ENCODE assay signal across 13 cellular contexts in genomic region chr12:121649819-121650353, GRCh38. TPM values are rescaled to one million over a fixed set of nuclear protein-coding genes. Genes with fewer than 3 reads are reported as not detected.
A peak's percentile ranks its signal among the peaks of the same experiment; 100 is the strongest.
DNase-seq lines count a peak whose midpoint lies in the region; ATAC-seq and TF ChIP-seq lines count a peak whose summit lies in the region.
"Had no signal": no experiment of that assay in that cellular context is flagged by ENCODE, and none has a peak within 500 bp of the region (broad histone marks: within the 10 kb centered on the region; RNA-seq: fewer than 3 reads in every experiment).

No MANE protein-coding gene starts in this region.

- TF ChIP-seq CTCF in left ventricle myocardium inferior (IDR thresholded peaks at IDR 0.05; ENCODE audit: borderline replicate concordance), result no peak

- no peaks in the 10 kb centered on the region for H3K36me3 ChIP-seq in left ventricle myocardium inferior

- H3K9me3 ChIP-seq in left ventricle myocardium inferior (replicated peaks), result no peaks in the 10 kb centered on the region
- H3K9me3 ChIP-seq: tibial nerve had no signal

- peak; percentile 76 for DNase-seq in activated CD4-positive, alpha-beta T cell treated with anti-CD3 and anti-CD28 coated beads, Interleukin-2, amount 10 ng/mL, durations not matched to agents 24 days and 14 days
- DNase-seq in activated CD4-positive, alpha-beta T cell treated with anti-CD3 and anti-CD28 coated beads, Interleukin-2, amount 50 U/mL, for 1 hour, result no peak
- DNase-seq in NOMO-1 treated with dmso at 0.1 percent for 144 hours (lab: John Stamatoyannopoulos, UW; ENCODE audit: unreplicated experiment) (peak; percentile 80), left ventricle myocardium inferior (no peak), SHP77 treated with DMSO at 0.1 percent for 48 hours (lab: John Stamatoyannopoulos, UW) (no peak)
- DNase-seq in stimulated activated naive CD8-positive, alpha-beta T cell treated with anti-CD3 and anti-CD28 coated beads, Interleukin-15, Interleukin-2, amounts not matched to agents 100 U/mL and 50 U/mL, for 24 hours, result no peak
- DNase-seq: glutamatergic neuron, nucleus accumbens, small intestine had no signal

- no peak overlapping the region for H3K4me3 ChIP-seq in left ventricle myocardium inferior
- H3K4me3 ChIP-seq: tibial nerve had no signal

- H3K27me3 Mint-ChIP-seq in activated CD4-positive, alpha-beta T cell treated with anti-CD3 and anti-CD28 coated beads, Interleukin-2, amount 10 ng/mL, durations not matched to agents 24 days and 14 days, result no peaks in the 10 kb centered on the region
- H3K27me3 Mint-ChIP-seq in activated naive CD8-positive, alpha-beta T cell, result no peaks in the 10 kb centered on the region

- peaks cover 43% of the 10 kb centered on the region for H3K36me3 Mint-ChIP-seq in activated CD4-positive, alpha-beta T cell treated with anti-CD3 and anti-CD28 coated beads, Interleukin-2, amount 10 ng/mL, durations not matched to agents 24 days and 14 days (ENCODE audit: low read depth)
- H3K36me3 Mint-ChIP-seq in activated naive CD8-positive, alpha-beta T cell, result no peaks in the 10 kb centered on the region

- H3K27me3 ChIP-seq in left ventricle myocardium inferior (ENCODE audit: low read depth), result no peaks in the 10 kb centered on the region
- H3K27me3 ChIP-seq: tibial nerve had no signal

- H3K4me1 Mint-ChIP-seq in activated CD4-positive, alpha-beta T cell treated with anti-CD3 and anti-CD28 coated beads, Interleukin-2, amount 10 ng/mL, durations not matched to agents 24 days and 14 days, result peaks cover 32% of the 10 kb centered on the region
- peaks cover 24% of the 10 kb centered on the region for H3K4me1 Mint-ChIP-seq in activated naive CD8-positive, alpha-beta T cell (ENCODE audit: low read depth)

- H3K9me3 Mint-ChIP-seq in activated CD4-positive, alpha-beta T cell treated with anti-CD3 and anti-CD28 coated beads, Interleukin-2, amount 10 ng/mL, durations not matched to agents 24 days and 14 days, result no peaks in the 10 kb centered on the region
- H3K9me3 Mint-ChIP-seq in activated naive CD8-positive, alpha-beta T cell (ENCODE audit: low read depth), result no peaks in the 10 kb centered on the region
- H3K9me3 Mint-ChIP-seq: activated T-helper 2 cell treated with anti-CD3 and anti-CD28 coated beads, Interferon-gamma antibody, Interleukin-2, Interleukin-4, amounts not matched to agents 10 μg/mL and 5 μg/mL and 100 μg/mL, durations not matched to agents 14 hours and 24 hours and 36 hours had no signal

- H3K4me1 ChIP-seq in left ventricle myocardium inferior, result no peaks in the 10 kb centered on the region
- H3K4me1 ChIP-seq: tibial nerve had no signal

- no peak overlapping the region for H3K27ac ChIP-seq in left ventricle myocardium inferior (replicated peaks)
- H3K27ac ChIP-seq: tibial nerve had no signal

- H3K4me3 Mint-ChIP-seq in activated CD4-positive, alpha-beta T cell treated with anti-CD3 and anti-CD28 coated beads, Interleukin-2, amount 10 ng/mL, durations not matched to agents 24 days and 14 days, result peak overlapping the region; percentile 6
- no peak overlapping the region for H3K4me3 Mint-ChIP-seq in activated naive CD8-positive, alpha-beta T cell

- peak; percentile 66 for ATAC-seq in stimulated activated naive CD8-positive, alpha-beta T cell treated with anti-CD3 and anti-CD28 coated beads, Interleukin-15, Interleukin-2, amounts not matched to agents 100 U/mL and 50 U/mL, for 24 hours
- no peak for ATAC-seq in HG03460 (IDR thresholded peaks at IDR 0.05; ENCODE audit: unreplicated experiment)

- H3K27ac Mint-ChIP-seq in activated CD4-positive, alpha-beta T cell treated with anti-CD3 and anti-CD28 coated beads, Interleukin-2, amount 10 ng/mL, durations not matched to agents 24 days and 14 days, result no peak overlapping the region
- H3K27ac Mint-ChIP-seq in activated naive CD8-positive, alpha-beta T cell, result peak overlapping the region; percentile 64

- intact Hi-C loops in activated CD4-positive, alpha-beta T cell treated with anti-CD3 and anti-CD28 coated beads, Interleukin-2, amount 10 ng/mL, durations not matched to agents 24 days and 14 days (cut with micrococcal nuclease), result no loop called here
- intact Hi-C loops in left ventricle myocardium inferior (cut with micrococcal nuclease), result no loop called here

RNA-seq across cellular contexts. Expression of gene MORN3, which starts 19.6 kb away (rescaled TPM):
- total RNA-seq in activated CD4-positive, alpha-beta T cell treated with anti-CD3 and anti-CD28 coated beads, Interleukin-2, amount 10 ng/mL, durations not matched to agents 24 days and 14 days, result 0.26 and 1.0 TPM in 2 replicates
- not detected for total RNA-seq in left ventricle myocardium inferior

RNA-seq across cellular contexts. Expression of gene ORAI1, which starts 23.6 kb away (rescaled TPM):
- 58.3 and 61.8 TPM in 2 replicates for total RNA-seq in activated CD4-positive, alpha-beta T cell treated with anti-CD3 and anti-CD28 coated beads, Interleukin-2, amount 10 ng/mL, durations not matched to agents 24 days and 14 days
- 11.4 TPM for total RNA-seq in left ventricle myocardium inferior

Comparison
In these comparisons a context has a peak if more than half of its experiments do, and no peak if none do; other contexts are left out.
1. DNase-seq: peak in activated CD4-positive, alpha-beta T cell treated with anti-CD3 and anti-CD28 coated beads, Interleukin-2, amount 10 ng/mL, durations not matched to agents 24 days and 14 days (single experiment) and NOMO-1 treated with dmso at 0.1 percent for 144 hours (single experiment); none in activated CD4-positive, alpha-beta T cell treated with anti-CD3 and anti-CD28 coated beads, Interleukin-2, amount 50 U/mL, for 1 hour (single experiment), stimulated activated naive CD8-positive, alpha-beta T cell treated with anti-CD3 and anti-CD28 coated beads, Interleukin-15, Interleukin-2, amounts not matched to agents 100 U/mL and 50 U/mL, for 24 hours (single experiment), left ventricle myocardium inferior (single experiment) and SHP77 treated with DMSO at 0.1 percent for 48 hours (single experiment).